In genomic region chr1:195569934-195570333, GRCh38 we compare ENCODE assay signal across 28 cellular contexts.
"Had no signal": no experiment of that assay in that cellular context is flagged by ENCODE, and none has a peak within 500 bp of the region (broad histone marks: within the 10 kb centered on the region; RNA-seq: fewer than 3 reads in every experiment).

No MANE protein-coding gene starts in this region.

- H3K4me3 ChIP-seq: adrenal gland, body of pancreas, colonic mucosa, esophagus squamous epithelium had no signal

- H3K36me3 ChIP-seq: adrenal gland, colonic mucosa, WERI-Rb-1 had no signal

- H3K4me1 ChIP-seq: adrenal gland, body of pancreas, colonic mucosa, esophagus squamous epithelium had no signal

- H3K27ac ChIP-seq: adrenal gland, body of pancreas, colonic mucosa, epithelial cell of prostate, esophagus squamous epithelium, WERI-Rb-1 had no signal

- ATAC-seq: activated CD4-positive, CD25-positive, alpha-beta regulatory T cell treated with anti-CD3 and anti-CD28 coated beads, Interleukin-2, amount 50 U/mL, for 24 hours; activated CD8-positive, alpha-beta T cell treated with anti-CD3 and anti-CD28 coated beads for 36 hours; activated T-cell treated with anti-CD3 and anti-CD28 coated beads, Interleukin-2, amount 50 U/mL, for 4 hours; activated T-helper 17 cell treated with anti-CD3 and anti-CD28 coated beads, Interleukin-2, amount 50 U/mL, for 72 hours; body of pancreas had no signal

- DNase-seq: activated B cell treated with CpG ODN at 0.5 μM for 24 hours; activated CD4-positive, alpha-beta T cell treated with anti-CD3 and anti-CD28 coated beads for 48 hours; activated CD4-positive, alpha-beta T cell treated with anti-CD3 and anti-CD28 coated beads, Interleukin-2, amount 50 U/mL, for 1 hour; activated CD4-positive, alpha-beta T cell treated with anti-CD3 and anti-CD28 coated beads, Interleukin-2, amount 50 U/mL, for 48 hours; activated CD8-positive, alpha-beta memory T cell treated with anti-CD3 and anti-CD28 coated beads for 24 hours; activated CD8-positive, alpha-beta T cell treated with anti-CD3 and anti-CD28 coated beads for 36 hours; activated effector memory CD4-positive, alpha-beta T cell treated with Interleukin-2 at 50 U/mL for 16 hours; activated gamma-delta T cell treated with Interleukin-2 at 50 U/mL for 16 hours; activated naive CD4-positive, alpha-beta T cell treated with anti-CD3 and anti-CD28 coated beads, Interleukin-2, amount 50 U/mL, for 16 hours; activated naive CD4-positive, alpha-beta T cell treated with Interleukin-2 at 50 U/mL for 16 hours; activated T-cell treated with anti-CD3 and anti-CD28 coated beads, Interleukin-2, amount 50 U/mL, for 4 hours; adrenal gland; amygdala; aorta; body of pancreas; caudate nucleus; colonic mucosa; effector CD8-positive, alpha-beta T cell; esophagus squamous epithelium; head of caudate nucleus; hippocampal formation; T1000; WERI-Rb-1 had no signal

- H3K27me3 ChIP-seq: adrenal gland, body of pancreas, colonic mucosa, esophagus squamous epithelium had no signal

- FAIRE-seq: endometrium, endothelial cell of umbilical vein had no signal

- H3K9me3 ChIP-seq: adrenal gland, body of pancreas, colonic mucosa, esophagus squamous epithelium had no signal
